In genomic region chr14:32469388-32470160, GRCh38 we compare ENCODE assay signal across 8 cellular contexts.
DNase-seq lines count a peak whose midpoint lies in the region; ATAC-seq and TF ChIP-seq lines count a peak whose summit lies in the region.

No MANE protein-coding gene starts in this region.

- CTCF ChIA-PET in WTC11 (lab: Charles Lee), result interaction anchor here (0.6 to 2.7 kb wide), 12 partner anchors 9 to 1058 kb away, joined by 3 to 18 read pairs (median 4); no protein-coding TSS in a partner anchor

- H3K4me1 ChIP-seq in KMS-11 (ENCODE audit: low read depth, poor library complexity, severe bottlenecking), result no peaks in the 10 kb centered on the region
- H3K4me1 ChIP-seq in SJCRH30, result peaks cover 52% of the 10 kb centered on the region
- H3K4me1 ChIP-seq in psoas muscle, result peaks cover 56% of the 10 kb centered on the region

- no peak overlapping the region for H3K27ac Mint-ChIP-seq in WTC11

- no peak for TF ChIP-seq POLR2A in GM18505 (IDR thresholded peaks at IDR 0.05; ENCODE audit: borderline replicate concordance, extremely low read depth, insufficient read depth, insufficient read length)

- TF ChIP-seq CTCF in KMS-11 (conservative IDR thresholded peaks at IDR 0.05; ENCODE audit: low read depth, low read length) (peak; percentile 65), psoas muscle (IDR thresholded peaks at IDR 0.05) (peak; percentile 65), WTC11 (IDR thresholded peaks at IDR 0.05) (no peak)

- H3K9me3 ChIP-seq in SJCRH30 (replicated peaks) (no peaks in the 10 kb centered on the region), psoas muscle (peaks cover 5% of the 10 kb centered on the region)

- H2AFZ ChIP-seq in KMS-11 (ENCODE audit: low read depth), result no peak overlapping the region

- H3K4me3 ChIP-seq in KMS-11 (IDR thresholded peaks at IDR 0.05; ENCODE audit: insufficient read depth, low read depth, low read length) (no peak overlapping the region), SJCRH30 (no peak overlapping the region), psoas muscle (no peak overlapping the region)

- peaks cover 32% of the 10 kb centered on the region for H3K4me1 Mint-ChIP-seq in WTC11

- H3K27me3 Mint-ChIP-seq in WTC11 (ENCODE audit: low read depth), result no peaks in the 10 kb centered on the region

- H4K20me1 ChIP-seq in KMS-11 (ENCODE audit: insufficient read depth), result no peaks in the 10 kb centered on the region

- intact Hi-C loops in psoas muscle (cut with DNase I), result loop anchor here (2.0 to 5.0 kb wide), 9 partner anchors 43 to 959 kb away; partner anchors contain the start of genes ARHGAP5 (in 1 of the 2), RNU6-7 (in 1 of the 2) and RNU6-8 (in 1 of the 2)

- H3K9me3 Mint-ChIP-seq in WTC11, result peaks cover 11% of the 10 kb centered on the region

- H3K27ac ChIP-seq in KMS-11 (no peak overlapping the region), SJCRH30 (peak overlapping the region; percentile 95), psoas muscle (peak overlapping the region; percentile 44)

- H3K9ac ChIP-seq in KMS-11, result no peak overlapping the region

- H3K79me2 ChIP-seq in KMS-11 (ENCODE audit: insufficient read depth, low read depth), result no peaks in the 10 kb centered on the region

- peak in 1 of 4 donors; percentile 67 for ATAC-seq in psoas muscle
- no peak for ATAC-seq in GM18505 (IDR thresholded peaks at IDR 0.05; ENCODE audit: unreplicated experiment)
- ATAC-seq in WTC11, result no peak

- H3K4me3 Mint-ChIP-seq in WTC11, result no peak overlapping the region

- no peak overlapping the region for H3K4me2 ChIP-seq in KMS-11

- H3K36me3 ChIP-seq in KMS-11 (ENCODE audit: insufficient read depth), result no peaks in the 10 kb centered on the region
- no peaks in the 10 kb centered on the region for H3K36me3 ChIP-seq in SJCRH30
- H3K36me3 ChIP-seq in psoas muscle (ENCODE audit: insufficient read depth in 1 of 2, low read depth in 1 of 2), result no peaks in the 10 kb centered on the region

- POLR2A ChIA-PET in WTC11 (lab: Charles Lee), result interaction anchor here (0.7 to 1.0 kb wide), 2 partner anchors 258 to 271 kb away, joined by 3 read pairs; no protein-coding TSS in a partner anchor

- 16 to 19% (median 18%) methylated on average over 5 of the region's 5 CpGs for WGBS in psoas muscle, 3 donors

- 0 out of 2 replicates have a peak, but pooled peaks cover 2% of the 10 kb centered on the region for H3K36me3 Mint-ChIP-seq in WTC11

- peak; percentile 13 for DNase-seq in COR-L47 (lab: John Stamatoyannopoulos, UW)
- peak in 1 of 2 experiments; percentile 70 for DNase-seq in SJCRH30
- peak; percentile 79 for DNase-seq in fibroblast of peridontal ligament (ENCODE audit: extremely low read depth)
- no peak for DNase-seq in psoas muscle
- DNase-seq in germinal center (ENCODE audit: low spot score), result no peak
- DNase-seq in WTC11 (ENCODE audit: low spot score), result no peak

- H3K27me3 ChIP-seq in KMS-11 (ENCODE audit: insufficient read depth, low read depth) (no peaks in the 10 kb centered on the region), SJCRH30 (no peaks in the 10 kb centered on the region), psoas muscle (ENCODE audit: insufficient read depth in 3 of 3, low read length in 2 of 3) (no peaks in the 10 kb centered on the region)

TF ChIP-seq in WTC11, 78 proteins besides CTCF, POLR2A, EP300 and RAD21 (continues in another document):
- TF ChIP-seq PRDM15 (CRISPR knock-in tag; IDR thresholded peaks at IDR 0.05) (no peak), ATF2 (CRISPR knock-in tag; IDR thresholded peaks at IDR 0.05; ENCODE audit: borderline replicate concordance, low read depth) (no peak), GRHL2 (CRISPR knock-in tag; IDR thresholded peaks at IDR 0.05; ENCODE audit: insufficient replicate concordance, severe bottlenecking) (no peak), ZNF671 (CRISPR knock-in tag; IDR thresholded peaks at IDR 0.05) (no peak), ZNF425 (CRISPR knock-in tag; conservative IDR thresholded peaks at IDR 0.05) (no peak), USF1 (CRISPR knock-in tag; IDR thresholded peaks at IDR 0.05) (no peak), TP53 (CRISPR knock-in tag; IDR thresholded peaks at IDR 0.05) (no peak), MXD4 (CRISPR knock-in tag; IDR thresholded peaks at IDR 0.05; ENCODE audit: borderline replicate concordance) (no peak), CBFB (CRISPR knock-in tag; IDR thresholded peaks at IDR 0.05; ENCODE audit: low read depth) (no peak), ZMAT4 (CRISPR knock-in tag; IDR thresholded peaks at IDR 0.05) (no peak), EMX1 (CRISPR knock-in tag; IDR thresholded peaks at IDR 0.05) (no peak), TEAD1 (CRISPR knock-in tag; IDR thresholded peaks at IDR 0.05) (no peak), ZNF512 (CRISPR knock-in tag; IDR thresholded peaks at IDR 0.05; ENCODE audit: borderline replicate concordance) (no peak)

Comparison
In these comparisons a context has a peak if more than half of its experiments do, and no peak if none do; other contexts are left out.
1. DNase-seq: peak in COR-L47 (single experiment) and fibroblast of peridontal ligament (single experiment); none in psoas muscle (0 of 2), germinal center (single experiment) and WTC11 (single experiment).